ENCODE assay signal across 22 cellular contexts in the genomic region with DNA sequence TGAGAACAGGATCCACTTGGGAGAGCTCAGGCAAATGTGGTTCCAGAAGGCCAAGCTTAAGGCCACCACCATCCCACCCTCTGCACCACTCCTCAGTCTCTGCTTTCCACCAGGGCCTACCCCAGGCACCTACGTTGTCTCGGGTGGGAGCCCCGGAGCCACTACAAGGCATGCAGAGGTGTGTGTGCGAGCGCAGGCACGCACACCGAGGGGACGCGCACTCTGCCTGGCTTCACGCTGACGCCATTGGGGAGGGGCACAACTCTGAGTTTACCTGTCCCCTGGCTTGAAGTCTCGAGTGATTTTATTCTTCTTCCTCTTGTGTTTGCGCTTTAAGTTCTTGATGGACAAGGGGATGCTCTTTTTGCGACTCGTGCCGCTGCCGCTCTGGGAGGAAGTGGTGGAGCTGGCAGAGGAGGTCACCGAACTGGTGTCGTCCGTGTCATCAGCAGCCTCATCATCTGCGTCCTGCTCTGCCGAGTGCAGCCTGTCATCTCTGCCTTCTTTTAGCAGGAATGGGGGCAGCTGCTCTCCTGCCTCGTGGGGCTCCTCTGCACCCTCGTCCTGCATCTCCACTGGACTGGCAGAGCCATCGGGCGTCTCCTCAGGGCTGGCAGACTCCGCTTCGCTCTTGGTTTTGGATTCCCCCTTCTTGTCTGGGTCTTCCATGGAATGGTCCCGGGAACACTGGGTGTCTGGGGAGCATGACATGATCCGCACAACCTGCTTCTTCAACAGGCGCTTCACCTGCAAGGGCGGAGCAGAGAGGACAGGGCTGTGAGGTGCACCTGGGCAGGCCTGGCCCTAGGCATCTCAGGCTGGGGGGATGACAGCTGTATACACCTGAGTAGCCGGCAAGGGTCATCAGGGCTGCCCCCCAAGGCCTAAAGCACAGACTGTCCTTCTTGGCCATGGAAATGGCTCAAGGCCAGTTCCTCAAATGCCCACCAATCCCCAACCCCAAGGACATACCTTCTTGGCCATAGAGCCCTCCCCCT.
"Had no signal": no experiment of that assay in that cellular context is flagged by ENCODE, and none has a peak within 500 bp of the region (broad histone marks: within the 10 kb centered on the region; RNA-seq: fewer than 3 reads in every experiment).

No MANE protein-coding gene starts in this region.

- H3K4me3 Mint-ChIP-seq: activated CD4-positive, alpha-beta memory T cell treated with anti-CD3 and anti-CD28 coated beads, Interleukin-2, amount 10 ng/mL, durations not matched to agents 7 days and 5 days; activated naive CD8-positive, alpha-beta T cell treated with anti-CD3 and anti-CD28 coated beads, Interleukin-2, amount 50 U/mL, for 24 hours; natural killer cell treated with Interleukin-12 subunit alpha and Interleukin-12 subunit beta and Interleukin-15 and Interleukin-18, amount 100 ng/mL, for 72 hours; stimulated activated memory B cell treated with anti-CD40 and anti-IgM and Interleukin-4, amounts not matched to agents 10 μg/mL and 1 μg/mL and 100 μg/mL, for 72 hours had no signal

- H3K9me3 ChIP-seq: body of pancreas, left ventricle myocardium inferior, sigmoid colon, stomach, suprapubic skin, tibial nerve had no signal

- H3K4me2 ChIP-seq: smooth muscle cell had no signal

- H3K4me1 Mint-ChIP-seq: activated CD4-positive, alpha-beta memory T cell treated with anti-CD3 and anti-CD28 coated beads, Interleukin-2, amount 10 ng/mL, durations not matched to agents 7 days and 5 days; activated naive CD8-positive, alpha-beta T cell treated with anti-CD3 and anti-CD28 coated beads, Interleukin-2, amount 50 U/mL, for 24 hours had no signal

- DNase-seq: activated CD4-positive, alpha-beta memory T cell treated with anti-CD3 and anti-CD28 coated beads, Interleukin-2, amount 10 ng/mL, durations not matched to agents 7 days and 5 days; activated CD4-positive, alpha-beta T cell treated with anti-CD3 and anti-CD28 coated beads for 4 hours; activated CD4-positive, CD25-positive, alpha-beta regulatory T cell; activated effector memory CD4-positive, alpha-beta T cell treated with anti-CD3 and anti-CD28 coated beads, Interleukin-2, amount 50 U/mL, for 16 hours; activated naive CD4-positive, alpha-beta T cell treated with anti-CD3 and anti-CD28 coated beads, Interleukin-2, amount 50 U/mL, for 16 hours; activated naive CD8-positive, alpha-beta T cell treated with anti-CD3 and anti-CD28 coated beads, Interleukin-2, amount 50 U/mL, for 24 hours; anterior cingulate cortex; body of pancreas; effector CD4-positive, alpha-beta T cell; foreskin keratinocyte; hypothalamus; left ventricle myocardium inferior; occipital lobe; sigmoid colon; stimulated activated CD4-positive, alpha-beta T cell treated with anti-CD3 and anti-CD28 coated beads, Interleukin-15, amount 100 ng/mL, for 24 hours; stomach; T-helper 17 cell had no signal

- ATAC-seq: body of pancreas; foreskin keratinocyte; natural killer cell treated with Interleukin-12 subunit alpha and Interleukin-12 subunit beta and Interleukin-15 and Interleukin-18, amount 100 ng/mL, for 72 hours; stimulated activated memory B cell treated with anti-CD40 and anti-IgM and Interleukin-4, amounts not matched to agents 10 μg/mL and 1 μg/mL and 100 μg/mL, for 72 hours; T-helper 17 cell had no signal

- H3K27ac ChIP-seq: body of pancreas, foreskin keratinocyte, left ventricle myocardium inferior, sigmoid colon, stomach, suprapubic skin, tibial nerve had no signal

- H3K27ac Mint-ChIP-seq: activated CD4-positive, alpha-beta memory T cell treated with anti-CD3 and anti-CD28 coated beads, Interleukin-2, amount 10 ng/mL, durations not matched to agents 7 days and 5 days; activated naive CD8-positive, alpha-beta T cell treated with anti-CD3 and anti-CD28 coated beads, Interleukin-2, amount 50 U/mL, for 24 hours; natural killer cell treated with Interleukin-12 subunit alpha and Interleukin-12 subunit beta and Interleukin-15 and Interleukin-18, amount 100 ng/mL, for 72 hours; stimulated activated memory B cell treated with anti-CD40 and anti-IgM and Interleukin-4, amounts not matched to agents 10 μg/mL and 1 μg/mL and 100 μg/mL, for 72 hours; T-helper 17 cell had no signal

- H3K27me3 Mint-ChIP-seq: activated CD4-positive, alpha-beta memory T cell treated with anti-CD3 and anti-CD28 coated beads, Interleukin-2, amount 10 ng/mL, durations not matched to agents 7 days and 5 days; activated naive CD8-positive, alpha-beta T cell treated with anti-CD3 and anti-CD28 coated beads, Interleukin-2, amount 50 U/mL, for 24 hours; natural killer cell treated with Interleukin-12 subunit alpha and Interleukin-12 subunit beta and Interleukin-15 and Interleukin-18, amount 100 ng/mL, for 72 hours; stimulated activated memory B cell treated with anti-CD40 and anti-IgM and Interleukin-4, amounts not matched to agents 10 μg/mL and 1 μg/mL and 100 μg/mL, for 72 hours; T-helper 17 cell had no signal

- H3K4me3 ChIP-seq: body of pancreas, left ventricle myocardium inferior, sigmoid colon, smooth muscle cell, stomach, suprapubic skin, tibial nerve had no signal

- H3K9me3 Mint-ChIP-seq: activated CD4-positive, alpha-beta memory T cell treated with anti-CD3 and anti-CD28 coated beads, Interleukin-2, amount 10 ng/mL, durations not matched to agents 7 days and 5 days; activated naive CD8-positive, alpha-beta T cell treated with anti-CD3 and anti-CD28 coated beads, Interleukin-2, amount 50 U/mL, for 24 hours; natural killer cell treated with Interleukin-12 subunit alpha and Interleukin-12 subunit beta and Interleukin-15 and Interleukin-18, amount 100 ng/mL, for 72 hours; stimulated activated memory B cell treated with anti-CD40 and anti-IgM and Interleukin-4, amounts not matched to agents 10 μg/mL and 1 μg/mL and 100 μg/mL, for 72 hours had no signal

- H3K4me1 ChIP-seq: body of pancreas had no signal

- H3K27me3 ChIP-seq: body of pancreas, foreskin keratinocyte, sigmoid colon, stomach, suprapubic skin, tibial nerve had no signal
